9 cellular contexts compared by ENCODE assay signal in the genomic region with DNA sequence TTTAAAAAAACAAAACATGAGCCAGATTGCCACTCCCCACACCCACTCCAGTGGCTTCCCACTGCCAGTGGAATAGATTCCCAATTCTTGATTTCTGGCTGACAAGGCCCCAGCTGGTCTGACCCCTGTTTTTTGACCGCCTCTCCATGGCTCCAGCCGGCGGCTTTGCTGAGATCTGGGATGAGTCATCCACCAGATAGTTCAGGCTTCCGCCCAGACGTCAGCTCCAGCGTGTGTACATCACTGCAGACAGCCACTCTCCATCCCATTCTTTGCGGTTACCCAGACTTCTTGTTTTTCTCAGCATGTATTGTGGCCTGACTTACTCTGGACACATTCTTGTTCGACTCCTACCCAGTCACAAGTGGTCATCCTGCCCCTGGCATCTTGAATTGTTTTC.
DNase-seq lines count a peak whose midpoint lies in the region; FAIRE-seq and TF ChIP-seq lines count a peak whose summit lies in the region.
"Had no signal": no experiment of that assay in that cellular context is flagged by ENCODE, and none has a peak within 500 bp of the region (broad histone marks: within the 10 kb centered on the region; RNA-seq: fewer than 3 reads in every experiment).

No MANE protein-coding gene starts in this region.

- no peaks in the 10 kb centered on the region for H3K27me3 ChIP-seq in hepatocyte
- H3K27me3 ChIP-seq in spleen (replicated peaks in 1 of 7), result no peaks in the 10 kb centered on the region
- no peaks in the 10 kb centered on the region for H3K27me3 ChIP-seq in testis

- H3K4me3 ChIP-seq in astrocyte of the cerebellum (ENCODE audit: low read depth, low read length) (no peak overlapping the region), hepatocyte (no peak overlapping the region), spleen (no peak overlapping the region), coronary artery (no peak overlapping the region), testis (no peak overlapping the region)

- H3K9me3 ChIP-seq in hepatocyte (ENCODE audit: low read depth) (no peaks in the 10 kb centered on the region), spleen (peaks cover 0 to 11% (median 9%) of the 10 kb centered on the region in 8 donors), testis (no peaks in the 10 kb centered on the region)

- DNase-seq in HTR-8/SVneo (ENCODE audit: insufficient read length, low spot score) (peak; percentile 95), astrocyte of the cerebellum (ENCODE audit: low read depth) (peak; percentile 91), hepatocyte (ENCODE audit: low spot score) (peak; percentile 66), spleen (peak; percentile 58), NCI-H1105 treated with DMSO at 0.1 percent for 48 hours (lab: John Stamatoyannopoulos, UW) (no peak), coronary artery (ENCODE audit: low spot score) (no peak), testis (no peak), GOT3 (lab: John Stamatoyannopoulos, UW) (no peak)
- DNase-seq: stimulated activated naive CD4-positive, alpha-beta T cell had no signal

- H3K36me3 ChIP-seq in hepatocyte (replicated peaks; ENCODE audit: insufficient read depth, low read depth), result no peaks in the 10 kb centered on the region
- H3K36me3 ChIP-seq in spleen, result peaks cover 0 to 3% (median 0%) of the 10 kb centered on the region in 6 donors
- H3K36me3 ChIP-seq in testis (ENCODE audit: low read depth, missing control alignments), result no peaks in the 10 kb centered on the region

- TF ChIP-seq CTCF in astrocyte of the cerebellum (IDR thresholded peaks at IDR 0.05; ENCODE audit: low read depth, low read length, missing control alignments) (no peak), hepatocyte (IDR thresholded peaks at IDR 0.05; ENCODE audit: poor library complexity) (no peak), spleen (IDR thresholded peaks at IDR 0.05 in 8 of 11, conservative IDR thresholded peaks at IDR 0.05 in 3 of 11) (no peak), coronary artery (IDR thresholded peaks at IDR 0.05) (no peak), testis (IDR thresholded peaks at IDR 0.05) (no peak)

- TF ChIP-seq POLR2A in spleen (IDR thresholded peaks at IDR 0.05), result no peak
- no peak for TF ChIP-seq POLR2A in testis (IDR thresholded peaks at IDR 0.05)

- H3K9me2 ChIP-seq in hepatocyte (replicated peaks; ENCODE audit: insufficient read depth), result no peaks in the 10 kb centered on the region

- WGBS in hepatocyte (ENCODE audit: low lambda C conversion rate, missing lambda C conversion rate), result 51% methylated on average over 8 of the region's 8 CpGs
- WGBS in spleen, 5 donors, result 78 to 89% (median 84%) methylated on average over 8 of the region's 8 CpGs
- 76 to 88% methylated on average over 8 of the region's 8 CpGs for WGBS in testis, 2 donors

- no peak overlapping the region for H3K4me2 ChIP-seq in hepatocyte

- intact Hi-C loops in spleen (cut with DNase I; ENCODE audit: low total_unique reads) (no loop called here), testis (cut with DNase I; ENCODE audit: low total_unique reads) (no loop called here)

- in situ Hi-C loops in astrocyte of the cerebellum (cut with HindIII; ENCODE audit: low sequenced_read_pairs), result no loop called here

- H3K79me2 ChIP-seq in hepatocyte, result no peaks in the 10 kb centered on the region

- H2AFZ ChIP-seq in hepatocyte, result no peak overlapping the region

- peak; percentile 96 for FAIRE-seq in HTR-8/SVneo (lab: Jason Lieb, UNC)

- H3K27ac ChIP-seq in hepatocyte, result no peak overlapping the region
- H3K27ac ChIP-seq in spleen, result no peak overlapping the region
- peak overlapping the region in 1 of 2 donors; percentile 28 for H3K27ac ChIP-seq in coronary artery
- no peak overlapping the region for H3K27ac ChIP-seq in testis

- no peaks in the 10 kb centered on the region for H3K4me1 ChIP-seq in hepatocyte (ENCODE audit: insufficient read depth)
- no peaks in the 10 kb centered on the region for H3K4me1 ChIP-seq in spleen
- no peaks in the 10 kb centered on the region for H3K4me1 ChIP-seq in testis

- no peaks in the 10 kb centered on the region for H4K20me1 ChIP-seq in hepatocyte (ENCODE audit: insufficient read depth, poor library complexity, severe bottlenecking)

Comparison
In these comparisons a context has a peak if more than half of its experiments do, and no peak if none do; other contexts are left out.
1. DNase-seq: peak in HTR-8/SVneo (single experiment), astrocyte of the cerebellum (single experiment), hepatocyte (single experiment) and spleen (single experiment); none in NCI-H1105 treated with DMSO at 0.1 percent for 48 hours (single experiment), coronary artery (single experiment), testis (single experiment) and GOT3 (single experiment).